In genomic region chr10:131997366-131998049, GRCh38 we compare ENCODE assay signal across 8 cellular contexts. TPM values are rescaled to one million over a fixed set of nuclear protein-coding genes. Genes with fewer than 3 reads are reported as not detected.
DNase-seq lines count a peak whose midpoint lies in the region; ATAC-seq and TF ChIP-seq lines count a peak whose summit lies in the region.

No MANE protein-coding gene starts in this region.

- no peak overlapping the region for H3K4me3 ChIP-seq in skeletal muscle cell (ENCODE audit: low read depth, low read length)

- H3K9me3 Mint-ChIP-seq in T-helper 2 cell treated with Interferon-gamma antibody and Interleukin-4, amounts not matched to agents 5 μg/mL and 100 μg/mL, for 36 hours: no peaks in the 10 kb centered on the region

- ATAC-seq in left cardiac atrium: peak; percentile 56 to 66
- no peak for ATAC-seq in GM21786 (IDR thresholded peaks at IDR 0.05; ENCODE audit: unreplicated experiment)
- no peak for ATAC-seq in HG03108 (IDR thresholded peaks at IDR 0.05; ENCODE audit: unreplicated experiment)

- no peak overlapping the region for H3K4me3 Mint-ChIP-seq in T-helper 2 cell treated with Interferon-gamma antibody and Interleukin-4, amounts not matched to agents 5 μg/mL and 100 μg/mL, for 36 hours

- H3K27me3 Mint-ChIP-seq in T-helper 2 cell treated with Interferon-gamma antibody and Interleukin-4, amounts not matched to agents 5 μg/mL and 100 μg/mL, for 36 hours (ENCODE audit: low read depth): peaks cover 6% of the 10 kb centered on the region

- intact Hi-C loops in left cardiac atrium (cut with DNase I): no loop called here

- DNase-seq in GM03348 (ENCODE audit: low spot score) (peak; percentile 80), T1000 (lab: John Stamatoyannopoulos, UW) (peak; percentile 28), left cardiac atrium (peak; percentile 69), skeletal muscle cell (ENCODE audit: low read depth) (peak; percentile 76), GM20000 (ENCODE audit: low spot score) (no peak)
- no peak for DNase-seq in T-helper 2 cell treated with Interferon-gamma antibody and Interleukin-4, amounts not matched to agents 5 μg/mL and 100 μg/mL, for 36 hours (ENCODE audit: low spot score)

- H3K27ac Mint-ChIP-seq in T-helper 2 cell treated with Interferon-gamma antibody and Interleukin-4, amounts not matched to agents 5 μg/mL and 100 μg/mL, for 36 hours: no peak overlapping the region

- H3K36me3 Mint-ChIP-seq in T-helper 2 cell treated with Interferon-gamma antibody and Interleukin-4, amounts not matched to agents 5 μg/mL and 100 μg/mL, for 36 hours (ENCODE audit: low read depth): no peaks in the 10 kb centered on the region

- H3K4me1 Mint-ChIP-seq in T-helper 2 cell treated with Interferon-gamma antibody and Interleukin-4, amounts not matched to agents 5 μg/mL and 100 μg/mL, for 36 hours (ENCODE audit: low read depth): peaks cover 4% of the 10 kb centered on the region

- no peak for TF ChIP-seq CTCF in GM20000 (IDR thresholded peaks at IDR 0.05; ENCODE audit: extremely low read depth, missing control alignments)

RNA-seq across cellular contexts. Expression of gene BNIP3, which starts 15.8 kb away (rescaled TPM):
- 10 to 100 TPM; 67.1 to 87.1 TPM for total RNA-seq in left cardiac atrium

Comparison
In these comparisons a context has a peak if more than half of its experiments do, and no peak if none do; other contexts are left out.
1. DNase-seq: peak in GM03348 (single experiment), T1000 (single experiment), left cardiac atrium (single experiment) and skeletal muscle cell (single experiment); none in T-helper 2 cell treated with Interferon-gamma antibody and Interleukin-4, amounts not matched to agents 5 μg/mL and 100 μg/mL, for 36 hours (single experiment) and GM20000 (single experiment).
2. ATAC-seq: peak in left cardiac atrium (2 of 2); none in GM21786 (single experiment) and HG03108 (single experiment).